ENCODE assay signal across 9 cellular contexts in the genomic region with DNA sequence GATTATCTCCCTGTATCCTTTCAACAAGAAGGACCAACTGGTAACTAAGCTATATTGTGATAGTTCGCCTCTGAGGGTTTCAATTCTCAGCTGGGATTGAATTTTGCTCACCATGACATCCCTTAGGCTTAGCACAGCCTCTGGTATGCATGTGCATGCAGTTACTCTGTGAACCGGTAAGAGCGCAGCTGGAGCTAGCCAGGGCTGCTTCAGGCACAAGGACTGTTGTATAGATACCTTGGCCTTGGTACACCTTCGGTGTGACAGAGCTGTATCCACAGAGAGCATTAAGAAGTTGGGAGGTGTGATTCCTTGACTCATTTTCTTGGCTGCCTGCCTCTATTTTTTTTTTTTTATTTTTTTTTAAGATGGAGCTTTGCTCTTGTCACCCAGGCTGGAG. TPM values are rescaled to one million over a fixed set of nuclear protein-coding genes. Genes with fewer than 3 reads are reported as not detected.
DNase-seq lines count a peak whose midpoint lies in the region; ATAC-seq and TF ChIP-seq lines count a peak whose summit lies in the region.
"Had no signal": no experiment of that assay in that cellular context is flagged by ENCODE, and none has a peak within 500 bp of the region (broad histone marks: within the 10 kb centered on the region; RNA-seq: fewer than 3 reads in every experiment).

No MANE protein-coding gene starts in this region.

- peak overlapping the region; percentile 95 for H3K4me3 Mint-ChIP-seq in stimulated activated naive CD8-positive, alpha-beta T cell treated with anti-CD3 and anti-CD28 coated beads, Interleukin-15, Interleukin-2, amounts not matched to agents 100 ng/mL and 50 ng/mL, for 24 hours
- H3K4me3 Mint-ChIP-seq in activated T-helper 1 cell treated with anti-CD3 and anti-CD28 coated beads, Interleukin-12 subunit alpha, Interleukin-12 subunit beta, Interleukin-2, Interleukin-4 antibody, amounts not matched to agents 30 ng/mL and 10 ng/mL and 1 ng/mL, durations not matched to agents 14 hours and 24 hours and 36 hours = peak overlapping the region; percentile 89
- H3K4me3 Mint-ChIP-seq in endothelial cell (ENCODE audit: unreplicated experiment) = no peak overlapping the region
- H3K4me3 Mint-ChIP-seq in Calu3 (ENCODE audit: low read depth, unreplicated experiment) = no peak overlapping the region

- DNase-seq in stimulated activated naive CD8-positive, alpha-beta T cell treated with anti-CD3 and anti-CD28 coated beads, Interleukin-15, Interleukin-2, amounts not matched to agents 100 U/mL and 50 U/mL, for 24 hours = no peak
- no peak for DNase-seq in activated T-helper 1 cell treated with anti-CD3 and anti-CD28 coated beads, Interleukin-12 subunit alpha, Interleukin-12 subunit beta, Interleukin-2, Interleukin-4 antibody, amounts not matched to agents 30 ng/mL and 10 ng/mL and 1 ng/mL, durations not matched to agents 14 hours and 24 hours and 36 hours (ENCODE audit: low spot score)
- DNase-seq in endothelial cell (ENCODE audit: low spot score) = no peak
- no peak for DNase-seq in effector CD8-positive, alpha-beta T cell (lab: John Stamatoyannopoulos, UW)
- DNase-seq in Calu3 = no peak

- H3K9me3 ChIP-seq in iPS-18c (ENCODE audit: control insufficient read depth, insufficient read depth, low read length) = no peaks in the 10 kb centered on the region

- peak overlapping the region; percentile 86 for H3K27ac Mint-ChIP-seq in stimulated activated naive CD8-positive, alpha-beta T cell treated with anti-CD3 and anti-CD28 coated beads, Interleukin-15, Interleukin-2, amounts not matched to agents 100 ng/mL and 50 ng/mL, for 24 hours
- peak overlapping the region; percentile 48 for H3K27ac Mint-ChIP-seq in activated T-helper 1 cell treated with anti-CD3 and anti-CD28 coated beads, Interleukin-12 subunit alpha, Interleukin-12 subunit beta, Interleukin-2, Interleukin-4 antibody, amounts not matched to agents 30 ng/mL and 10 ng/mL and 1 ng/mL, durations not matched to agents 14 hours and 24 hours and 36 hours
- H3K27ac Mint-ChIP-seq in endothelial cell (ENCODE audit: unreplicated experiment) (no peak overlapping the region), Calu3 (ENCODE audit: unreplicated experiment) (no peak overlapping the region)

- no peak for ATAC-seq in stimulated activated naive CD8-positive, alpha-beta T cell treated with anti-CD3 and anti-CD28 coated beads, Interleukin-15, Interleukin-2, amounts not matched to agents 100 U/mL and 50 U/mL, for 24 hours
- no peak for ATAC-seq in HG03045 (IDR thresholded peaks at IDR 0.05; ENCODE audit: unreplicated experiment)

- CTCF ChIA-PET in Calu3 (lab: Charles Lee) = interaction anchor here (1.1 to 1.6 kb wide), 2 partner anchors 10 to 14 kb away, joined by 3 to 6 read pairs; no protein-coding TSS in a partner anchor

- BruUV-seq in Calu3 (replicated peaks; lab: Mats Ljungman, UMichigan) = no TSS peak

- intact Hi-C loops in activated T-helper 1 cell treated with anti-CD3 and anti-CD28 coated beads, Interleukin-12 subunit alpha, Interleukin-12 subunit beta, Interleukin-2, Interleukin-4 antibody, amounts not matched to agents 30 ng/mL and 10 ng/mL and 1 ng/mL, durations not matched to agents 14 hours and 24 hours and 36 hours (cut with micrococcal nuclease) = loop anchor here (10.0 kb wide), 1 partner anchor 470 kb away; the partner anchor contains the start of genes PRMT7 and SLC7A6OS
- intact Hi-C loops in Calu3 (cut with micrococcal nuclease; ENCODE audit: unreplicated experiment) = no loop called here

- TF ChIP-seq CTCF in endothelial cell (IDR thresholded peaks at IDR 0.05; ENCODE audit: unreplicated experiment) (no peak), Calu3 (IDR thresholded peaks at IDR 0.05; ENCODE audit: unreplicated experiment) (no peak)

- H3K4me1 Mint-ChIP-seq in stimulated activated naive CD8-positive, alpha-beta T cell treated with anti-CD3 and anti-CD28 coated beads, Interleukin-15, Interleukin-2, amounts not matched to agents 100 ng/mL and 50 ng/mL, for 24 hours (ENCODE audit: low read depth) = peaks cover 52% of the 10 kb centered on the region
- H3K4me1 Mint-ChIP-seq in activated T-helper 1 cell treated with anti-CD3 and anti-CD28 coated beads, Interleukin-12 subunit alpha, Interleukin-12 subunit beta, Interleukin-2, Interleukin-4 antibody, amounts not matched to agents 30 ng/mL and 10 ng/mL and 1 ng/mL, durations not matched to agents 14 hours and 24 hours and 36 hours (ENCODE audit: low read depth) = peaks cover 44% of the 10 kb centered on the region
- peaks cover 34% of the 10 kb centered on the region for H3K4me1 Mint-ChIP-seq in endothelial cell (ENCODE audit: unreplicated experiment)
- peaks cover 25% of the 10 kb centered on the region for H3K4me1 Mint-ChIP-seq in Calu3 (ENCODE audit: low read depth, unreplicated experiment)

- no peaks in the 10 kb centered on the region for H3K27me3 Mint-ChIP-seq in stimulated activated naive CD8-positive, alpha-beta T cell treated with anti-CD3 and anti-CD28 coated beads, Interleukin-15, Interleukin-2, amounts not matched to agents 100 ng/mL and 50 ng/mL, for 24 hours
- no peaks in the 10 kb centered on the region for H3K27me3 Mint-ChIP-seq in activated T-helper 1 cell treated with anti-CD3 and anti-CD28 coated beads, Interleukin-12 subunit alpha, Interleukin-12 subunit beta, Interleukin-2, Interleukin-4 antibody, amounts not matched to agents 30 ng/mL and 10 ng/mL and 1 ng/mL, durations not matched to agents 14 hours and 24 hours and 36 hours (ENCODE audit: insufficient read depth)
- H3K27me3 Mint-ChIP-seq in endothelial cell (ENCODE audit: unreplicated experiment) = peaks cover 13% of the 10 kb centered on the region
- H3K27me3 Mint-ChIP-seq in Calu3 (ENCODE audit: unreplicated experiment) = no peaks in the 10 kb centered on the region

- H3K4me3 ChIP-seq in iPS-18c (ENCODE audit: insufficient read depth, low read depth, low read length) = peak overlapping the region; percentile 15; the same call in 1 of the 2 replicates
- H3K4me3 ChIP-seq: SJSA1 had no signal

- H3K9me3 Mint-ChIP-seq in stimulated activated naive CD8-positive, alpha-beta T cell treated with anti-CD3 and anti-CD28 coated beads, Interleukin-15, Interleukin-2, amounts not matched to agents 100 ng/mL and 50 ng/mL, for 24 hours = no peaks in the 10 kb centered on the region
- no peaks in the 10 kb centered on the region for H3K9me3 Mint-ChIP-seq in activated T-helper 1 cell treated with anti-CD3 and anti-CD28 coated beads, Interleukin-12 subunit alpha, Interleukin-12 subunit beta, Interleukin-2, Interleukin-4 antibody, amounts not matched to agents 30 ng/mL and 10 ng/mL and 1 ng/mL, durations not matched to agents 14 hours and 24 hours and 36 hours
- H3K9me3 Mint-ChIP-seq in endothelial cell (ENCODE audit: unreplicated experiment) (no peaks in the 10 kb centered on the region), Calu3 (ENCODE audit: low read depth, unreplicated experiment) (no peaks in the 10 kb centered on the region)

- H3K36me3 Mint-ChIP-seq in stimulated activated naive CD8-positive, alpha-beta T cell treated with anti-CD3 and anti-CD28 coated beads, Interleukin-15, Interleukin-2, amounts not matched to agents 100 ng/mL and 50 ng/mL, for 24 hours (ENCODE audit: low read depth) = peaks cover 8% of the 10 kb centered on the region
- H3K36me3 Mint-ChIP-seq in activated T-helper 1 cell treated with anti-CD3 and anti-CD28 coated beads, Interleukin-12 subunit alpha, Interleukin-12 subunit beta, Interleukin-2, Interleukin-4 antibody, amounts not matched to agents 30 ng/mL and 10 ng/mL and 1 ng/mL, durations not matched to agents 14 hours and 24 hours and 36 hours (ENCODE audit: low read depth) = peaks cover 4% of the 10 kb centered on the region
- H3K36me3 Mint-ChIP-seq in endothelial cell (ENCODE audit: low read depth, unreplicated experiment) (no peaks in the 10 kb centered on the region), Calu3 (ENCODE audit: insufficient read depth, unreplicated experiment) (peaks cover 58% of the 10 kb centered on the region)

RNA-seq across cellular contexts. Expression of gene NUTF2, which starts 2.3 kb away (rescaled TPM):
- 183 and 186 TPM in 2 replicates for total RNA-seq in activated T-helper 1 cell treated with anti-CD3 and anti-CD28 coated beads, Interleukin-12 subunit alpha, Interleukin-12 subunit beta, Interleukin-2, Interleukin-4 antibody, amounts not matched to agents 30 ng/mL and 10 ng/mL and 1 ng/mL, durations not matched to agents 14 hours and 24 hours and 36 hours
- 217 TPM for total RNA-seq in endothelial cell (ENCODE audit: unreplicated experiment)
- 210 and 224 TPM in 2 replicates for total RNA-seq in Calu3 (2022)

RNA-seq across cellular contexts. Expression of gene THAP11, which starts 2.3 kb away (rescaled TPM):
- 43.0 and 49.5 TPM in 2 replicates for total RNA-seq in activated T-helper 1 cell treated with anti-CD3 and anti-CD28 coated beads, Interleukin-12 subunit alpha, Interleukin-12 subunit beta, Interleukin-2, Interleukin-4 antibody, amounts not matched to agents 30 ng/mL and 10 ng/mL and 1 ng/mL, durations not matched to agents 14 hours and 24 hours and 36 hours
- total RNA-seq in endothelial cell (ENCODE audit: unreplicated experiment) = 29.6 TPM
- 38.3 and 39.1 TPM in 2 replicates for total RNA-seq in Calu3 (2022)

RNA-seq across cellular contexts. Expression of gene CENPT, which starts 3.1 kb away (rescaled TPM):
- 41.6 and 45.0 TPM in 2 replicates for total RNA-seq in activated T-helper 1 cell treated with anti-CD3 and anti-CD28 coated beads, Interleukin-12 subunit alpha, Interleukin-12 subunit beta, Interleukin-2, Interleukin-4 antibody, amounts not matched to agents 30 ng/mL and 10 ng/mL and 1 ng/mL, durations not matched to agents 14 hours and 24 hours and 36 hours
- 82.9 TPM for total RNA-seq in endothelial cell (ENCODE audit: unreplicated experiment)
- 46.8 and 54.3 TPM in 2 replicates for total RNA-seq in Calu3 (2022)

RNA-seq across cellular contexts. Expression of gene EDC4, which starts 28.4 kb away (rescaled TPM):
- total RNA-seq in activated T-helper 1 cell treated with anti-CD3 and anti-CD28 coated beads, Interleukin-12 subunit alpha, Interleukin-12 subunit beta, Interleukin-2, Interleukin-4 antibody, amounts not matched to agents 30 ng/mL and 10 ng/mL and 1 ng/mL, durations not matched to agents 14 hours and 24 hours and 36 hours = 115 and 128 TPM in 2 replicates
- total RNA-seq in endothelial cell (ENCODE audit: unreplicated experiment) = 83.0 TPM
- 85.8 and 88.1 TPM in 2 replicates for total RNA-seq in Calu3 (2022)

RNA-seq across cellular contexts. Expression of gene TSNAXIP1, which starts 37.8 kb away (rescaled TPM):
- total RNA-seq in activated T-helper 1 cell treated with anti-CD3 and anti-CD28 coated beads, Interleukin-12 subunit alpha, Interleukin-12 subunit beta, Interleukin-2, Interleukin-4 antibody, amounts not matched to agents 30 ng/mL and 10 ng/mL and 1 ng/mL, durations not matched to agents 14 hours and 24 hours and 36 hours = 0.52 and 0.83 TPM in 2 replicates
- total RNA-seq in endothelial cell (ENCODE audit: unreplicated experiment) = 2.8 TPM
- 1.0 and 1.3 TPM in 2 replicates for total RNA-seq in Calu3 (2022)

Comparison
In these comparisons a context has a peak if more than half of its experiments do, and no peak if none do; other contexts are left out.
1. H3K27ac Mint-ChIP-seq: peak in stimulated activated naive CD8-positive, alpha-beta T cell treated with anti-CD3 and anti-CD28 coated beads, Interleukin-15, Interleukin-2, amounts not matched to agents 100 ng/mL and 50 ng/mL, for 24 hours (single experiment) and activated T-helper 1 cell treated with anti-CD3 and anti-CD28 coated beads, Interleukin-12 subunit alpha, Interleukin-12 subunit beta, Interleukin-2, Interleukin-4 antibody, amounts not matched to agents 30 ng/mL and 10 ng/mL and 1 ng/mL, durations not matched to agents 14 hours and 24 hours and 36 hours (single experiment); none in endothelial cell (single experiment) and Calu3 (single experiment).
2. H3K4me3 Mint-ChIP-seq: peak in stimulated activated naive CD8-positive, alpha-beta T cell treated with anti-CD3 and anti-CD28 coated beads, Interleukin-15, Interleukin-2, amounts not matched to agents 100 ng/mL and 50 ng/mL, for 24 hours (single experiment) and activated T-helper 1 cell treated with anti-CD3 and anti-CD28 coated beads, Interleukin-12 subunit alpha, Interleukin-12 subunit beta, Interleukin-2, Interleukin-4 antibody, amounts not matched to agents 30 ng/mL and 10 ng/mL and 1 ng/mL, durations not matched to agents 14 hours and 24 hours and 36 hours (single experiment); none in endothelial cell (single experiment) and Calu3 (single experiment).